ENCODE assay signal across 9 cellular contexts in the genomic region with DNA sequence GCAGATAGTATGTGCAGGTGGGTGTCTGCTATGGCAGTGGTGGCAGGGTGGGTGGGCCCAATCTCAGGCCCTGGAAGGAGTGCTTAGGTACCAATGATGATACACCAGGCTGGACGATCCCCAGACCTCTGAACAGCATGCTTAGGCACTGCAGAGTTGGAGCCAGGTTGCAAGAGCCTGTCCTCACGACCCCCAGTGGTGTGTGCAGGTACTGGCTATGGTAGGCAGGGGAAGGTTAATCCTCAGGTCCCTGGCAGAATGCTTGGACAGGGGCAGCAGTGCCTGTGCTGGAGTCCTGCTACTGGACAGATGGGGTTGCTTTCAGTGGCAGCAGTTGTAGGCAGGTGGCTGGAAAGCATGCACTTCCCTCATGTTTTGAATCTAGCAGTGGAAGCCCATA.
DNase-seq lines count a peak whose midpoint lies in the region; ATAC-seq and TF ChIP-seq lines count a peak whose summit lies in the region.
"Had no signal": no experiment of that assay in that cellular context is flagged by ENCODE, and none has a peak within 500 bp of the region (broad histone marks: within the 10 kb centered on the region; RNA-seq: fewer than 3 reads in every experiment).

No MANE protein-coding gene starts in this region.

- DNase-seq in GM12864 (ENCODE audit: low read depth) (no peak), islet precursor cell (peak; percentile 81), epidermal melanocyte (ENCODE audit: insufficient read length, low spot score) (no peak), SHP77 (lab: John Stamatoyannopoulos, UW) (no peak)
- DNase-seq: lower lobe of right lung had no signal

- no peak overlapping the region for H3K9ac ChIP-seq in OCI-LY3 (ENCODE audit: low read length)

- H3K36me3 ChIP-seq in OCI-LY3 (replicated peaks; ENCODE audit: low read depth, low read length), result no peaks in the 10 kb centered on the region
- H3K36me3 ChIP-seq: lower lobe of right lung had no signal

- H4K20me1 ChIP-seq in OCI-LY3 (ENCODE audit: insufficient read depth, low read length), result no peaks in the 10 kb centered on the region

- no peak overlapping the region for H2AFZ ChIP-seq in OCI-LY3 (ENCODE audit: low read depth, low read length)

- H3K9me3 ChIP-seq in OCI-LY3 (ENCODE audit: insufficient read depth, low read length), result no peaks in the 10 kb centered on the region
- H3K9me3 ChIP-seq: lower lobe of right lung had no signal

- H3K4me3 ChIP-seq in GM12864 (ENCODE audit: low read depth, low read length) (no peak overlapping the region), OCI-LY3 (ENCODE audit: low read length) (no peak overlapping the region)
- H3K4me3 ChIP-seq: lower lobe of right lung had no signal

- peak; percentile 80 for ATAC-seq in GM21529 (IDR thresholded peaks at IDR 0.05; ENCODE audit: unreplicated experiment)
- no peak for ATAC-seq in GM19023 (IDR thresholded peaks at IDR 0.05; ENCODE audit: unreplicated experiment)
- ATAC-seq in HG03565 (IDR thresholded peaks at IDR 0.05; ENCODE audit: unreplicated experiment), result no peak

- no peak overlapping the region for H3K4me2 ChIP-seq in OCI-LY3 (ENCODE audit: low read length)

- no peaks in the 10 kb centered on the region for H3K4me1 ChIP-seq in OCI-LY3 (ENCODE audit: low read length)
- H3K4me1 ChIP-seq: lower lobe of right lung had no signal

- no peaks in the 10 kb centered on the region for H3K27me3 ChIP-seq in OCI-LY3 (ENCODE audit: low read depth, low read length)

- no peak overlapping the region for H3K27ac ChIP-seq in OCI-LY3 (ENCODE audit: low read length)
- H3K27ac ChIP-seq: lower lobe of right lung had no signal

- TF ChIP-seq CTCF in GM12864 (IDR thresholded peaks at IDR 0.05; ENCODE audit: low read depth, low read length, missing control alignments) (peak; percentile 68), OCI-LY3 (IDR thresholded peaks at IDR 0.05; ENCODE audit: low read depth, low read length) (peak; percentile 49)

- no peaks in the 10 kb centered on the region for H3K79me2 ChIP-seq in OCI-LY3 (ENCODE audit: low read length)
